9 cellular contexts compared by ENCODE assay signal in genomic region chr20:38452880-38453624, GRCh38. TPM values are rescaled to one million over a fixed set of nuclear protein-coding genes. Genes with fewer than 3 reads are reported as not detected.
DNase-seq lines count a peak whose midpoint lies in the region; ATAC-seq, FAIRE-seq and TF ChIP-seq lines count a peak whose summit lies in the region.
"Had no signal": no experiment of that assay in that cellular context is flagged by ENCODE, and none has a peak within 500 bp of the region (broad histone marks: within the 10 kb centered on the region; RNA-seq: fewer than 3 reads in every experiment).

No MANE protein-coding gene starts in this region.

- ATAC-seq in activated CD8-positive, alpha-beta T cell treated with anti-CD3 and anti-CD28 coated beads for 36 hours = no peak

- intact Hi-C loops in MCF 10A (cut with micrococcal nuclease) = no loop called here
- intact Hi-C loops in activated CD8-positive, alpha-beta T cell treated with anti-CD3 and anti-CD28 coated beads for 36 hours (cut with micrococcal nuclease) = no loop called here

- DNase-seq in activated effector memory CD4-positive, alpha-beta T cell treated with anti-CD3 and anti-CD28 coated beads, Interleukin-2, amount 50 U/mL, for 16 hours = peak; percentile 57
- no peak for DNase-seq in activated effector memory CD4-positive, alpha-beta T cell treated with Interleukin-2 at 50 U/mL for 16 hours
- DNase-seq in chondrocyte (ENCODE audit: low spot score) = no peak
- DNase-seq in islet precursor cell = peak; percentile 70
- DNase-seq in urothelium cell line (ENCODE audit: low spot score) = peak; percentile 41
- DNase-seq in DMS 273 treated with DMSO at 0.1 percent for 48 hours (lab: John Stamatoyannopoulos, UW) = no peak
- DNase-seq in MCF 10A (ENCODE audit: unreplicated experiment) = no peak
- DNase-seq in activated CD8-positive, alpha-beta T cell treated with anti-CD3 and anti-CD28 coated beads for 36 hours = no peak
- DNase-seq: NCI-H2081 treated with DMSO at 0.1 percent for 48 hours had no signal

- no peak for TF ChIP-seq CTCF in chondrocyte (IDR thresholded peaks at IDR 0.05)
- TF ChIP-seq CTCF in MCF 10A (IDR thresholded peaks at IDR 0.05; ENCODE audit: unreplicated experiment) = no peak
- TF ChIP-seq CTCF in activated CD8-positive, alpha-beta T cell treated with anti-CD3 and anti-CD28 coated beads for 36 hours (IDR thresholded peaks at IDR 0.05) = no peak

- peaks cover 10% of the 10 kb centered on the region for H3K4me1 Mint-ChIP-seq in chondrocyte (ENCODE audit: low read depth)
- peaks cover 13% of the 10 kb centered on the region for H3K4me1 Mint-ChIP-seq in MCF 10A (ENCODE audit: insufficient read depth, unreplicated experiment)
- H3K4me1 Mint-ChIP-seq in activated CD8-positive, alpha-beta T cell treated with anti-CD3 and anti-CD28 coated beads for 36 hours (ENCODE audit: low read depth) = peaks cover 27% of the 10 kb centered on the region

- H3K27me3 Mint-ChIP-seq in chondrocyte (ENCODE audit: low read depth) (peaks cover 2% of the 10 kb centered on the region), MCF 10A (ENCODE audit: insufficient read depth, unreplicated experiment) (no peaks in the 10 kb centered on the region)
- no peaks in the 10 kb centered on the region for H3K27me3 Mint-ChIP-seq in activated CD8-positive, alpha-beta T cell treated with anti-CD3 and anti-CD28 coated beads for 36 hours

- BruUV-seq in MCF 10A (replicated peaks; lab: Mats Ljungman, UMichigan) = no TSS peak

- no peak for FAIRE-seq in urothelium cell line (lab: Jason Lieb, UNC)

- CTCF ChIA-PET in MCF 10A (lab: Yijun Ruan, JAX) = interaction anchor here (0.5 to 2.7 kb wide), 7 partner anchors 18 to 338 kb away, joined by 3 to 12 read pairs (median 5); partner anchors contain the start of genes RALGAPB and SNHG17
- CTCF ChIA-PET in activated CD8-positive, alpha-beta T cell treated with anti-CD3 and anti-CD28 coated beads for 36 hours (lab: Charles Lee) = interaction anchor here (1.2 to 3.1 kb wide), 2 partner anchors 18 to 20 kb away, joined by 9 to 10 read pairs; partner anchors contain the start of genes RALGAPB and SNHG17

- H3K9me3 Mint-ChIP-seq in chondrocyte (ENCODE audit: low read depth) (no peaks in the 10 kb centered on the region), MCF 10A (ENCODE audit: unreplicated experiment) (no peaks in the 10 kb centered on the region)
- no peaks in the 10 kb centered on the region for H3K9me3 Mint-ChIP-seq in activated CD8-positive, alpha-beta T cell treated with anti-CD3 and anti-CD28 coated beads for 36 hours

- peaks cover 20% of the 10 kb centered on the region for H3K36me3 Mint-ChIP-seq in chondrocyte (ENCODE audit: low read depth)
- H3K36me3 Mint-ChIP-seq in MCF 10A (ENCODE audit: insufficient read depth, unreplicated experiment) = peaks cover 28% of the 10 kb centered on the region
- peaks cover 15% of the 10 kb centered on the region for H3K36me3 Mint-ChIP-seq in activated CD8-positive, alpha-beta T cell treated with anti-CD3 and anti-CD28 coated beads for 36 hours (ENCODE audit: low read depth)

- H3K27ac Mint-ChIP-seq in chondrocyte (ENCODE audit: unreplicated experiment) = peak overlapping the region; percentile 85
- H3K27ac Mint-ChIP-seq in MCF 10A (ENCODE audit: low read depth, unreplicated experiment) = no peak overlapping the region
- no peak overlapping the region for H3K27ac Mint-ChIP-seq in activated CD8-positive, alpha-beta T cell treated with anti-CD3 and anti-CD28 coated beads for 36 hours

- no peak overlapping the region for H3K4me3 Mint-ChIP-seq in chondrocyte (ENCODE audit: unreplicated experiment)
- H3K4me3 Mint-ChIP-seq in MCF 10A (ENCODE audit: unreplicated experiment) = no peak overlapping the region
- H3K4me3 Mint-ChIP-seq in activated CD8-positive, alpha-beta T cell treated with anti-CD3 and anti-CD28 coated beads for 36 hours = no peak overlapping the region

- POLR2A ChIA-PET in MCF 10A (lab: Yijun Ruan, JAX) = interaction anchor here (0.5 to 3.6 kb wide), 3 partner anchors 18 to 41 kb away, joined by 3 to 26 read pairs (median 21); partner anchors contain the start of genes RALGAPB and SNHG17
- POLR2A ChIA-PET in activated CD8-positive, alpha-beta T cell treated with anti-CD3 and anti-CD28 coated beads for 36 hours (lab: Charles Lee) = interaction anchor here (2.7 kb wide), 1 partner anchor 18 kb away, joined by 15 read pairs; the partner anchor contains the start of gene SNHG17

RNA-seq across cellular contexts. Expression of gene SNHG17, which starts 17.9 kb away (rescaled TPM):
- total RNA-seq in chondrocyte (20.8 to 24.1 TPM (median 23.6 TPM) in 3 replicates), MCF 10A (2022) (83.6 and 133 TPM in 2 replicates)
- total RNA-seq in activated CD8-positive, alpha-beta T cell treated with anti-CD3 and anti-CD28 coated beads for 36 hours = 100 to 1,000 TPM; 154 to 159 TPM

RNA-seq across cellular contexts. Expression of gene RALGAPB, which starts 19.6 kb away (rescaled TPM):
- total RNA-seq in chondrocyte (29.5 to 35.5 TPM (median 32.6 TPM) in 3 replicates), MCF 10A (2022) (33.8 and 37.3 TPM in 2 replicates)
- 10 to 100 TPM; 19.8 to 21.3 TPM for total RNA-seq in activated CD8-positive, alpha-beta T cell treated with anti-CD3 and anti-CD28 coated beads for 36 hours

Comparison
In these comparisons a context has a peak if more than half of its experiments do, and no peak if none do; other contexts are left out.
1. DNase-seq: peak in activated effector memory CD4-positive, alpha-beta T cell treated with anti-CD3 and anti-CD28 coated beads, Interleukin-2, amount 50 U/mL, for 16 hours (single experiment), islet precursor cell (single experiment) and urothelium cell line (single experiment); none in activated effector memory CD4-positive, alpha-beta T cell treated with Interleukin-2 at 50 U/mL for 16 hours (single experiment), chondrocyte (single experiment), DMS 273 treated with DMSO at 0.1 percent for 48 hours (single experiment), MCF 10A (single experiment) and activated CD8-positive, alpha-beta T cell treated with anti-CD3 and anti-CD28 coated beads for 36 hours (single experiment).